In genomic region chr7:11959121-11959520, GRCh38 we compare ENCODE assay signal across 29 cellular contexts.
DNase-seq lines count a peak whose midpoint lies in the region; ATAC-seq, FAIRE-seq and TF ChIP-seq lines count a peak whose summit lies in the region.
"Had no signal": no experiment of that assay in that cellular context is flagged by ENCODE, and none has a peak within 500 bp of the region (broad histone marks: within the 10 kb centered on the region; RNA-seq: fewer than 3 reads in every experiment).

No MANE protein-coding gene starts in this region.

- intact Hi-C loops in posterior vena cava (cut with DNase I) (no loop called here), HepG2 (cut with micrococcal nuclease; ENCODE audit: unreplicated experiment) (no loop called here)

- H3K14ac ChIP-seq in H9 (ENCODE audit: insufficient read depth, low read length) (no peak overlapping the region), H1 (ENCODE audit: insufficient read length) (no peak overlapping the region)

- H3K4me3 ChIP-seq in HUES64 (ENCODE audit: low read length) (0 out of 2 replicates have a peak overlapping the region, but pooled peaks have one; percentile 14), H1 (ENCODE audit: extremely low read depth in 1 of 4, insufficient read depth in 2 of 4, low read depth in 3 of 4, low read length in 4 of 4) (peak overlapping the region in 1 of 4 experiments; percentile 37; a peak in 1 of 8 replicates), iPS-20b (ENCODE audit: low read length) (peak overlapping the region; percentile 37), upper lobe of left lung (no peak overlapping the region), HepG2 (replicated peaks in 1 of 3; ENCODE audit: insufficient read depth in 1 of 3, low read depth in 2 of 3, low read length in 3 of 3) (no peak overlapping the region)
- H3K4me3 ChIP-seq: BLaER1, GM12878 had no signal

- peaks cover 0 to 2% of the 10 kb centered on the region in 2 experiments; a peak in 1 of 5 replicates for H3K9me3 Mint-ChIP-seq in H9
- no peaks in the 10 kb centered on the region for H3K9me3 Mint-ChIP-seq in activated T-helper 17 cell treated with anti-CD3 and anti-CD28 coated beads, Interleukin-2, amount 50 U/mL, for 72 hours

- H3K9ac ChIP-seq in H9 (ENCODE audit: extremely low read depth, insufficient read length, low read length), result no peak overlapping the region
- no peak overlapping the region for H3K9ac ChIP-seq in HUES64 (ENCODE audit: low read depth, low read length)
- H3K9ac ChIP-seq in H1 (replicated peaks in 1 of 4; ENCODE audit: extremely low read depth in 1 of 4, low read depth in 3 of 4, low read length in 3 of 4), result no peak overlapping the region
- H3K9ac ChIP-seq in iPS-20b (ENCODE audit: low read depth, low read length), result no peak overlapping the region
- H3K9ac ChIP-seq in HepG2 (ENCODE audit: insufficient read depth, low read depth, low read length), result no peak overlapping the region
- H3K9ac ChIP-seq: BLaER1 had no signal

- no peak overlapping the region for H2BK12ac ChIP-seq in H9 (ENCODE audit: insufficient read length, low read depth, low read length)
- no peak overlapping the region for H2BK12ac ChIP-seq in H1 (ENCODE audit: low read depth, low read length)

- no peaks in the 10 kb centered on the region for H3K4me1 ChIP-seq in H9 (ENCODE audit: insufficient read depth, low read length)
- H3K4me1 ChIP-seq in HUES64 (ENCODE audit: insufficient read depth, low read length), result peaks cover 22% of the 10 kb centered on the region
- peaks cover 0 to 4% (median 0%) of the 10 kb centered on the region in 4 experiments; a peak in 1 of 7 replicates for H3K4me1 ChIP-seq in H1 (replicated peaks in 1 of 4; ENCODE audit: control insufficient read depth in 3 of 4, insufficient read depth in 4 of 4, low read length in 3 of 4)
- H3K4me1 ChIP-seq in iPS-20b (ENCODE audit: insufficient read depth, low read length), result peaks cover 3% of the 10 kb centered on the region; the same call in 1 of the 2 replicates
- no peaks in the 10 kb centered on the region for H3K4me1 ChIP-seq in upper lobe of left lung
- no peaks in the 10 kb centered on the region for H3K4me1 ChIP-seq in HepG2 (ENCODE audit: insufficient read depth, low read length)
- H3K4me1 ChIP-seq: BE2C, BLaER1 had no signal

- H3K4me2 ChIP-seq in H9 (ENCODE audit: insufficient read depth, insufficient read length, low read length), result no peak overlapping the region
- H3K4me2 ChIP-seq in H1 (ENCODE audit: insufficient read depth in 1 of 2, low read depth in 2 of 2, low read length in 2 of 2), result no peak overlapping the region; a peak in 2 of 4 replicates
- no peak overlapping the region for H3K4me2 ChIP-seq in HepG2 (ENCODE audit: low read depth, low read length)
- H3K4me2 ChIP-seq: BLaER1 had no signal

- no peak for ATAC-seq in upper lobe of left lung (ENCODE audit: low FRiP score in 2 of 2)
- ATAC-seq in activated T-helper 17 cell treated with anti-CD3 and anti-CD28 coated beads, Interleukin-2, amount 50 U/mL, for 72 hours (replicated peaks), result no peak
- ATAC-seq in HepG2, result no peak
- ATAC-seq: GM12878 had no signal

- no peak overlapping the region for H3K23ac ChIP-seq in H9 (ENCODE audit: insufficient read length, low read depth, low read length)
- H3K23ac ChIP-seq in H1 (ENCODE audit: insufficient read length), result no peak overlapping the region

- H2BK5ac ChIP-seq in H9 (ENCODE audit: insufficient read length, low read length) (no peak overlapping the region), H1 (ENCODE audit: low read depth, low read length) (no peak overlapping the region)

- H2AK5ac ChIP-seq in H9 (ENCODE audit: insufficient read length, low read length), result no peak overlapping the region
- H2AK5ac ChIP-seq in H1 (ENCODE audit: low read depth, low read length), result no peak overlapping the region

- H3K27ac Mint-ChIP-seq in H9, result peak overlapping the region; percentile 86 to 96 (median 87); a peak in 6 of 7 replicates
- H3K27ac Mint-ChIP-seq in activated T-helper 17 cell treated with anti-CD3 and anti-CD28 coated beads, Interleukin-2, amount 50 U/mL, for 72 hours, result no peak overlapping the region
- H3K27ac Mint-ChIP-seq: CD14-positive monocyte; CD4-positive, alpha-beta memory T cell; CD4-positive, CD25-positive, alpha-beta regulatory T cell; CD8-positive, alpha-beta memory T cell had no signal

- DNase-seq in H9 (no peak), H1 (ENCODE audit: low read depth in 1 of 2, low spot score in 2 of 2) (no peak), upper lobe of left lung (no peak), posterior vena cava (ENCODE audit: low spot score) (no peak), HepG2 (ENCODE audit: low spot score) (no peak)
- DNase-seq: 8988T; ACHN; BE2C; C1 segment of cervical spinal cord; CD4-positive, alpha-beta memory T cell; CD4-positive, CD25-positive, alpha-beta regulatory T cell; CD8-positive, alpha-beta memory T cell; COR-L47; DMS 273 treated with DMSO at 0.1 percent for 48 hours; DMS153; DMS53; DMS79; DND-41; EL; GDM1 had no signal

- TF ChIP-seq RAD21 in H1 (IDR thresholded peaks at IDR 0.05 in 1 of 2, conservative IDR thresholded peaks at IDR 0.05 in 1 of 2; ENCODE audit: low read depth in 2 of 2, low read length in 2 of 2) (no peak), HepG2 (CRISPR knock-in tag; IDR thresholded peaks at IDR 0.05) (no peak)

- H2BK15ac ChIP-seq in H9 (ENCODE audit: low read depth, low read length), result no peak overlapping the region
- no peak overlapping the region for H2BK15ac ChIP-seq in H1 (ENCODE audit: low read length)

- POLR2A ChIA-PET in H1 (lab: Charles Lee; ENCODE audit: partially characterized antibody), result no interaction called here
- POLR2A ChIA-PET in HepG2 (lab: Yijun Ruan, JAX), result no interaction called here

- WGBS in H9 (ENCODE audit: extremely low coverage, insufficient read length, low lambda C conversion rate), result no CpG with 5 or more reads among the region's 2 CpGs
- no CpG with 5 or more reads among the region's 2 CpGs for WGBS in HUES64
- WGBS in H1 (ENCODE audit: extremely low coverage in 1 of 2, insufficient coverage in 1 of 2, insufficient read length in 1 of 2, insufficient replicate concordance in 2 of 2, low coverage in 1 of 2, low lambda C conversion rate in 2 of 2, missing lambda C conversion rate in 1 of 2), 2 experiments, result 67% methylated on average over 2 of the region's 2 CpGs; no CpG with 5 or more reads in 1 of the 2 experiments
- 82% methylated on average over 2 of the region's 2 CpGs for WGBS in upper lobe of left lung, 2 donors
- WGBS in HepG2 (ENCODE audit: low lambda C conversion rate), result 11% methylated on average over 2 of the region's 2 CpGs

- peaks cover 28 to 39% of the 10 kb centered on the region in 2 experiments for H3K4me1 Mint-ChIP-seq in H9
- H3K4me1 Mint-ChIP-seq in activated T-helper 17 cell treated with anti-CD3 and anti-CD28 coated beads, Interleukin-2, amount 50 U/mL, for 72 hours, result no peaks in the 10 kb centered on the region
- H3K4me1 Mint-ChIP-seq: CD14-positive monocyte; CD4-positive, alpha-beta memory T cell; CD4-positive, CD25-positive, alpha-beta regulatory T cell; CD8-positive, alpha-beta memory T cell had no signal

- H2AFZ ChIP-seq in H9 (ENCODE audit: low read length) (no peak overlapping the region), H1 (ENCODE audit: low read length) (no peak overlapping the region), HepG2 (ENCODE audit: low read length) (no peak overlapping the region)

- H3K9me3 ChIP-seq in H9 (ENCODE audit: control insufficient read depth, low read depth, low read length), result no peaks in the 10 kb centered on the region
- no peaks in the 10 kb centered on the region for H3K9me3 ChIP-seq in HUES64 (ENCODE audit: insufficient read depth, low read depth, low read length)
- H3K9me3 ChIP-seq in H1 (ENCODE audit: insufficient read depth in 2 of 2, low read depth in 1 of 2, low read length in 1 of 2), result no peaks in the 10 kb centered on the region; a peak in 1 of 4 replicates
- no peaks in the 10 kb centered on the region; the same call in 1 of the 2 replicates for H3K9me3 ChIP-seq in iPS-20b (ENCODE audit: insufficient read depth, low read depth, low read length)
- H3K9me3 ChIP-seq in upper lobe of left lung, result no peaks in the 10 kb centered on the region
- peaks cover 46% of the 10 kb centered on the region for H3K9me3 ChIP-seq in HepG2 (ENCODE audit: low read length)
- H3K9me3 ChIP-seq: BE2C, BLaER1 had no signal

- H3K4me3 Mint-ChIP-seq in H9, result peak overlapping the region; percentile 11 to 30; a peak in 1 of 5 replicates
- no peak overlapping the region for H3K4me3 Mint-ChIP-seq in activated T-helper 17 cell treated with anti-CD3 and anti-CD28 coated beads, Interleukin-2, amount 50 U/mL, for 72 hours
- H3K4me3 Mint-ChIP-seq: CD14-positive monocyte; CD4-positive, alpha-beta memory T cell; CD4-positive, CD25-positive, alpha-beta regulatory T cell; CD8-positive, alpha-beta memory T cell had no signal

- H4K5ac ChIP-seq in H9 (ENCODE audit: insufficient read length, low read depth, low read length) (no peak overlapping the region), H1 (ENCODE audit: insufficient read length, low read depth, low read length) (peak overlapping the region; percentile 76)

- H3K23me2 ChIP-seq in H9 (ENCODE audit: insufficient read length, low read depth, low read length, poor library complexity, severe bottlenecking), result no peaks in the 10 kb centered on the region
- no peaks in the 10 kb centered on the region for H3K23me2 ChIP-seq in H1 (ENCODE audit: low read depth, low read length)

- H4K91ac ChIP-seq in H9 (ENCODE audit: insufficient read length, low read depth, low read length) (no peak overlapping the region), H1 (replicated peaks; ENCODE audit: insufficient read length, low read length) (no peak overlapping the region)

- H3K56ac ChIP-seq in H9 (ENCODE audit: insufficient read length, low read depth, low read length) (no peak overlapping the region), H1 (replicated peaks; ENCODE audit: insufficient read length, low read depth, low read length) (no peak overlapping the region)

- H3K36me3 ChIP-seq in HUES64 (ENCODE audit: insufficient read depth, low read length) (no peaks in the 10 kb centered on the region), H1 (ENCODE audit: control insufficient read depth in 2 of 4, insufficient read depth in 4 of 4, low read length in 3 of 4) (no peaks in the 10 kb centered on the region), iPS-20b (ENCODE audit: insufficient read depth, low read depth, low read length) (no peaks in the 10 kb centered on the region), upper lobe of left lung (no peaks in the 10 kb centered on the region), HepG2 (replicated peaks in 1 of 2; ENCODE audit: control insufficient read depth in 1 of 2, insufficient read depth in 2 of 2, low read length in 2 of 2) (no peaks in the 10 kb centered on the region)
- H3K36me3 ChIP-seq: BE2C, BLaER1 had no signal

- H3T11ph ChIP-seq in H9 (ENCODE audit: low read length), result no peak overlapping the region

- H3K18ac ChIP-seq in H9 (ENCODE audit: insufficient read length, low read depth, low read length) (no peak overlapping the region), H1 (ENCODE audit: extremely low read depth, low read length) (no peak overlapping the region)

- peaks cover 0 to 8% (median 0%) of the 10 kb centered on the region in 3 experiments; a peak in 4 of 7 replicates for H3K36me3 Mint-ChIP-seq in H9 (ENCODE audit: insufficient read depth in 1 of 3, low read depth in 3 of 3)
- H3K36me3 Mint-ChIP-seq in activated T-helper 17 cell treated with anti-CD3 and anti-CD28 coated beads, Interleukin-2, amount 50 U/mL, for 72 hours (ENCODE audit: low read depth), result no peaks in the 10 kb centered on the region
- H3K36me3 Mint-ChIP-seq: CD14-positive monocyte; CD4-positive, alpha-beta memory T cell; CD4-positive, CD25-positive, alpha-beta regulatory T cell; CD8-positive, alpha-beta memory T cell had no signal

- H3K27me3 Mint-ChIP-seq in H9 (ENCODE audit: low read depth), result no peaks in the 10 kb centered on the region
- no peaks in the 10 kb centered on the region for H3K27me3 Mint-ChIP-seq in activated T-helper 17 cell treated with anti-CD3 and anti-CD28 coated beads, Interleukin-2, amount 50 U/mL, for 72 hours
- H3K27me3 Mint-ChIP-seq: CD4-positive, alpha-beta memory T cell; CD4-positive, CD25-positive, alpha-beta regulatory T cell; CD8-positive, alpha-beta memory T cell had no signal

- no peak for TF ChIP-seq EP300 in H1 (IDR thresholded peaks at IDR 0.05; ENCODE audit: borderline replicate concordance in 1 of 2, low read depth in 2 of 2, low read length in 2 of 2)
- no peak for TF ChIP-seq EP300 in upper lobe of left lung (IDR thresholded peaks at IDR 0.05)
- TF ChIP-seq EP300 in HepG2 (IDR thresholded peaks at IDR 0.05; ENCODE audit: low read depth in 2 of 2, low read length in 2 of 2), result no peak
- no peak for TF ChIP-seq EP300 in HepG2 (CRISPR knock-in tag; IDR thresholded peaks at IDR 0.05; ENCODE audit: borderline replicate concordance)

- H3K27ac ChIP-seq in H9 (ENCODE audit: insufficient read length, low read depth, low read length) (no peak overlapping the region), HUES64 (ENCODE audit: low read depth, low read length) (no peak overlapping the region), H1 (ENCODE audit: low read depth, low read length) (no peak overlapping the region), iPS-20b (ENCODE audit: low read length) (no peak overlapping the region), upper lobe of left lung (no peak overlapping the region), HepG2 (ENCODE audit: extremely low read length, insufficient read depth, low read length) (no peak overlapping the region)
- H3K27ac ChIP-seq: BLaER1 had no signal

- H4K20me1 ChIP-seq in H9 (ENCODE audit: control insufficient read depth, insufficient read depth, insufficient read length) (no peaks in the 10 kb centered on the region), H1 (replicated peaks in 1 of 2; ENCODE audit: control insufficient read depth in 1 of 2, insufficient read depth in 2 of 2, low read length in 2 of 2) (no peaks in the 10 kb centered on the region), HepG2 (ENCODE audit: insufficient read depth, low read length) (no peaks in the 10 kb centered on the region)
- H4K20me1 ChIP-seq: BLaER1 had no signal

- H3K79me2 ChIP-seq in H9 (ENCODE audit: insufficient read depth, low read length), result no peaks in the 10 kb centered on the region
- H3K79me2 ChIP-seq in H1 (ENCODE audit: control insufficient read depth in 1 of 2, insufficient read depth in 2 of 2, low read length in 2 of 2), result no peaks in the 10 kb centered on the region
- H3K79me2 ChIP-seq in HepG2 (ENCODE audit: insufficient read depth, low read length), result no peaks in the 10 kb centered on the region

- TF ChIP-seq CTCF in H9 (conservative IDR thresholded peaks at IDR 0.05), result no peak
- no peak for TF ChIP-seq CTCF in H1 (IDR thresholded peaks at IDR 0.05; ENCODE audit: control extremely low read depth in 1 of 3, insufficient read depth in 1 of 3, low read depth in 1 of 3, low read length in 3 of 3)
- TF ChIP-seq CTCF in upper lobe of left lung (IDR thresholded peaks at IDR 0.05), result no peak
- TF ChIP-seq CTCF in HepG2 (CRISPR knock-in tag; IDR thresholded peaks at IDR 0.05), result no peak

- in situ Hi-C loops in HepG2 (cut with HindIII; ENCODE audit: extremely low pct_ligation_motif_present, low pct_unique_long_range_greater_than_20kb), result no loop called here

- H2BK120ac ChIP-seq in H9 (ENCODE audit: low read depth, low read length, poor library complexity, severe bottlenecking) (no peak overlapping the region), H1 (replicated peaks; ENCODE audit: low read depth, low read length) (no peak overlapping the region)

- FAIRE-seq in H1 (lab: Jason Lieb, UNC) (no peak), HepG2 (lab: Jason Lieb, UNC) (no peak)
- FAIRE-seq: GM12878, GM12892, GM18507, GM19239 had no signal

- H4K8ac ChIP-seq in H9 (replicated peaks; ENCODE audit: insufficient read length, low read depth, low read length) (no peak overlapping the region), H1 (ENCODE audit: extremely low read depth, insufficient read depth, low read length) (no peak overlapping the region)

- CTCF ChIA-PET in H1 (lab: Charles Lee; ENCODE audit: partially characterized antibody), result interaction anchor here (0.6 kb wide), 1 partner anchor 10 kb away, joined by 3 read pairs; no protein-coding TSS in a partner anchor
- CTCF ChIA-PET in HepG2 (lab: Yijun Ruan, JAX; ENCODE audit: low intra/inter-chr PET ratio, low total read pairs), result no interaction called here

- H2BK20ac ChIP-seq in H9 (ENCODE audit: low read depth, low read length, poor library complexity, severe bottlenecking), result no peak overlapping the region
- no peak overlapping the region for H2BK20ac ChIP-seq in H1 (ENCODE audit: low read length)

- H3K27me3 ChIP-seq in H9 (ENCODE audit: insufficient read depth, low read length), result no peaks in the 10 kb centered on the region
- H3K27me3 ChIP-seq in HUES64 (ENCODE audit: insufficient read depth, low read length), result no peaks in the 10 kb centered on the region
- H3K27me3 ChIP-seq in H1 (replicated peaks in 1 of 4; ENCODE audit: control insufficient read depth in 3 of 4, extremely low read depth in 1 of 4, insufficient read depth in 3 of 4, low read length in 3 of 4), result no peaks in the 10 kb centered on the region
- H3K27me3 ChIP-seq in iPS-20b (ENCODE audit: insufficient read depth, low read length), result no peaks in the 10 kb centered on the region
- H3K27me3 ChIP-seq in upper lobe of left lung, result no peaks in the 10 kb centered on the region
- H3K27me3 ChIP-seq in HepG2 (ENCODE audit: control insufficient read depth in 1 of 2, insufficient read depth in 2 of 2, low read length in 2 of 2), result no peaks in the 10 kb centered on the region
- H3K27me3 ChIP-seq: BE2C, BLaER1 had no signal

- no peaks in the 10 kb centered on the region for H3K79me1 ChIP-seq in H9 (ENCODE audit: insufficient read depth, low read depth, low read length, poor library complexity, severe bottlenecking)
- H3K79me1 ChIP-seq in H1 (ENCODE audit: low read depth, low read length), result no peaks in the 10 kb centered on the region

- no TSS peak for BruUV-seq in HepG2 (replicated peaks; lab: Mats Ljungman, UMichigan)

- no peak for TF ChIP-seq POLR2A in H1 (IDR thresholded peaks at IDR 0.05; ENCODE audit: control extremely low read depth in 1 of 2, low read depth in 2 of 2, low read length in 2 of 2)
- TF ChIP-seq POLR2A in upper lobe of left lung (IDR thresholded peaks at IDR 0.05), result no peak
- no peak for TF ChIP-seq POLR2A in HepG2 (IDR thresholded peaks at IDR 0.05; ENCODE audit: insufficient read depth in 1 of 2, low read depth in 2 of 2, low read length in 2 of 2)

- H3K4ac ChIP-seq in H9 (ENCODE audit: low read depth, low read length) (no peak overlapping the region), H1 (replicated peaks; ENCODE audit: insufficient read length, low read depth, low read length) (no peak overlapping the region)

Comparison
In these comparisons a context has a peak if more than half of its experiments do, and no peak if none do; other contexts are left out.
1. H3K4me3 ChIP-seq: peak in HUES64 (single experiment) and iPS-20b (single experiment); none in upper lobe of left lung (0 of 4) and HepG2 (0 of 3).